In the genomic region with DNA sequence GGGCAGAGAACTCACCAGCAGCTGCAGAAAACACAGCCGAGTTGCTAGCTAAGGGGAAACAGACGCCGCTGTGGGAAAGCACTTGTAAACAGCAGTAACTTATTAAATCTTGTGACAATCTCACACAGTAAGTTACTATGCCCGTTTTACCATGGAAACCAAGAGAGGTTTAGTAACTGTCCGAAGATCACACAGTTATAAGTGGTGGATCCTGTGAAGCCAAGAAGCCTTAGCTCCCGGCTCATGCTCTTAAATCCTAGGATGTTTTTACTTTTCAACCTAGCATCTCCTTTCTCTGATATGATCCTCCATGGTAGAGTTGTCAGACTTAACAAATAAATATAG, we compare ENCODE assay signal across 8 cellular contexts. TPM values are rescaled to one million over a fixed set of nuclear protein-coding genes. Genes with fewer than 3 reads are reported as not detected.
DNase-seq lines count a peak whose midpoint lies in the region; TF ChIP-seq lines count a peak whose summit lies in the region.

No MANE protein-coding gene starts in this region.

- H3K27me3 Mint-ChIP-seq in activated naive CD4-positive, alpha-beta T cell treated with anti-CD3 and anti-CD28 coated beads, Interleukin-2, amount 50 U/mL, for 24 hours: peaks cover 45% of the 10 kb centered on the region
- H3K27me3 Mint-ChIP-seq in chondrocyte (ENCODE audit: low read depth): peaks cover 2% of the 10 kb centered on the region

- H3K4me1 Mint-ChIP-seq in activated naive CD4-positive, alpha-beta T cell treated with anti-CD3 and anti-CD28 coated beads, Interleukin-2, amount 50 U/mL, for 24 hours: peaks cover 17% of the 10 kb centered on the region
- peaks cover 56% of the 10 kb centered on the region for H3K4me1 Mint-ChIP-seq in chondrocyte (ENCODE audit: low read depth)

- WGBS in mesodermal cell (ENCODE audit: insufficient coverage in 2 of 2), 2 experiments: 32 to 38% methylated on average over 4 to 6 of the region's 6 CpGs

- intact Hi-C loops in tibial artery (cut with DNase I; ENCODE audit: low total_unique reads): loop anchor here (5.0 to 10.0 kb wide), 3 partner anchors 109 to 1679 kb away; no protein-coding TSS in a partner anchor

- H3K36me3 ChIP-seq in mesodermal cell (ENCODE audit: control insufficient read depth, insufficient read depth, low read length): peaks cover 9% of the 10 kb centered on the region
- H3K36me3 ChIP-seq in tibial artery: no peaks in the 10 kb centered on the region

- H3K27ac Mint-ChIP-seq in activated naive CD4-positive, alpha-beta T cell treated with anti-CD3 and anti-CD28 coated beads, Interleukin-2, amount 50 U/mL, for 24 hours: no peak overlapping the region
- peak overlapping the region; percentile 90 for H3K27ac Mint-ChIP-seq in chondrocyte (ENCODE audit: unreplicated experiment)

- no peaks in the 10 kb centered on the region for H3K9me3 Mint-ChIP-seq in activated naive CD4-positive, alpha-beta T cell treated with anti-CD3 and anti-CD28 coated beads, Interleukin-2, amount 50 U/mL, for 24 hours
- no peaks in the 10 kb centered on the region for H3K9me3 Mint-ChIP-seq in chondrocyte (ENCODE audit: low read depth)

- H3K4me3 Mint-ChIP-seq in activated naive CD4-positive, alpha-beta T cell treated with anti-CD3 and anti-CD28 coated beads, Interleukin-2, amount 50 U/mL, for 24 hours: peak overlapping the region; percentile 79
- peak overlapping the region; percentile 90 for H3K4me3 Mint-ChIP-seq in chondrocyte (ENCODE audit: unreplicated experiment)

- H3K4me3 ChIP-seq in mesodermal cell (ENCODE audit: extremely low read depth, insufficient read depth, low read length, poor library complexity, severe bottlenecking) (peak overlapping the region; percentile 53), tibial artery (peak overlapping the region; percentile 58 to 84)

- no peaks in the 10 kb centered on the region for H3K9me3 ChIP-seq in mesodermal cell (ENCODE audit: control insufficient read depth, low read length)
- H3K9me3 ChIP-seq in tibial artery: no peaks in the 10 kb centered on the region

- TF ChIP-seq CTCF in chondrocyte (IDR thresholded peaks at IDR 0.05): no peak
- no peak for TF ChIP-seq CTCF in tibial artery (IDR thresholded peaks at IDR 0.05)

- peak overlapping the region; percentile 16 for H3K27ac ChIP-seq in mesodermal cell (ENCODE audit: low read depth, low read length, severe bottlenecking)
- peak overlapping the region; percentile 67 to 75 for H3K27ac ChIP-seq in tibial artery

- H3K27me3 ChIP-seq in tibial artery: no peaks in the 10 kb centered on the region

- no peaks in the 10 kb centered on the region for H3K36me3 Mint-ChIP-seq in activated naive CD4-positive, alpha-beta T cell treated with anti-CD3 and anti-CD28 coated beads, Interleukin-2, amount 50 U/mL, for 24 hours
- no peaks in the 10 kb centered on the region for H3K36me3 Mint-ChIP-seq in chondrocyte (ENCODE audit: low read depth)

- peaks cover 6% of the 10 kb centered on the region for H3K4me1 ChIP-seq in mesodermal cell (ENCODE audit: control insufficient read depth, insufficient read depth, low read length, poor library complexity, severe bottlenecking)
- peaks cover 7 to 31% (median 17%) of the 10 kb centered on the region in 4 donors for H3K4me1 ChIP-seq in tibial artery

- DNase-seq in activated naive CD4-positive, alpha-beta T cell (lab: John Stamatoyannopoulos, UW): no peak
- DNase-seq in chondrocyte (ENCODE audit: low spot score): no peak
- DNase-seq in tibial artery: no peak
- DNase-seq in T-helper 1 cell: no peak
- no peak for DNase-seq in ecto neural progenitor cell (ENCODE audit: low spot score)
- no peak for DNase-seq in inferior parietal cortex (ENCODE audit: extremely low spot score)

RNA-seq across cellular contexts. Expression of a gene that starts 1.5 kb away (rescaled TPM):
- total RNA-seq in chondrocyte: 82.4 to 120 TPM (median 85.7 TPM) in 3 replicates
- 114 TPM for polyA plus RNA-seq in mesodermal cell (2013, experiment 1 of 2)
- polyA plus RNA-seq in mesodermal cell (2013, experiment 2 of 2): 130 TPM
